In the genomic region with DNA sequence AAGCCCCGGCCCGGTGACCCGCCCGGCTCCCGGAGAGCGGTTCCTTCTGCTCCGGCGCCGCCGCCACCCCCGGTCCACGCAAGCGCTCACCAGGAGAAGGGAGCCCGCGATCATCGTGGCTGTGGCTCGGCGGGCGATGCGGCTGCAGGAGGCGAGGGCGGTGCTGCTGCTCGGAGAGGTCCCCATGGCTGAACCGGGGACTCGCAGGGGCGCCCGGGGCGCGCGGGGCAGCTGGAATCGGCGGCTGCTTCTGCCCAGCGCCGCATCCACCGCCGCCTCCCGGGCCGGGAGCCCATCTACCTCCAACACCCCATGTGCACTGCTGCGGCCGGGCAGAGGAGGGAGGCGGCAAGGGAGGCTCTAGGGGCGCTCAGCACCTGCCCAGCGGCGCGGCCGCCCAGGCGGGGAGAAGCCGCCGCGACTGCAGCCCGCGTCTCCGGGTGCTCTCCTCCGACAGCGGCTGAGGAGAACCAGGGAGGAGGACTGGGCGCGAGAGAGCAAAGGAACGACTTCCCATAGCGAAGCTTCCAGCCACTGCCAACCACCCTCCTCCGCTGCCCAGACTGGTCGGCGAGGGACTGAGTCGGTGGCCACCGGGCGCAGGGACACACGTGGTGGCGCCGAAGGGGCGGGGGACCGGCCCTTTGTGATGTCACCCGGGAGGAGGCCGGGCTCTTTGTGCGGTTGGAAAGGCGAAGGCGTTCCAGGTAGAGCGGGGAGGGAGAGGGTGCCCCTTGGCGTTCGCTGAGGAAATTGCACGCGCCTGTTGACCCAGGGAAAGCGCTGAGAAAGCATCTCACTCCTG, we compare ENCODE assay signal across 1 cellular context.
TF ChIP-seq lines count a peak whose summit lies in the region.

A gene with protein sequence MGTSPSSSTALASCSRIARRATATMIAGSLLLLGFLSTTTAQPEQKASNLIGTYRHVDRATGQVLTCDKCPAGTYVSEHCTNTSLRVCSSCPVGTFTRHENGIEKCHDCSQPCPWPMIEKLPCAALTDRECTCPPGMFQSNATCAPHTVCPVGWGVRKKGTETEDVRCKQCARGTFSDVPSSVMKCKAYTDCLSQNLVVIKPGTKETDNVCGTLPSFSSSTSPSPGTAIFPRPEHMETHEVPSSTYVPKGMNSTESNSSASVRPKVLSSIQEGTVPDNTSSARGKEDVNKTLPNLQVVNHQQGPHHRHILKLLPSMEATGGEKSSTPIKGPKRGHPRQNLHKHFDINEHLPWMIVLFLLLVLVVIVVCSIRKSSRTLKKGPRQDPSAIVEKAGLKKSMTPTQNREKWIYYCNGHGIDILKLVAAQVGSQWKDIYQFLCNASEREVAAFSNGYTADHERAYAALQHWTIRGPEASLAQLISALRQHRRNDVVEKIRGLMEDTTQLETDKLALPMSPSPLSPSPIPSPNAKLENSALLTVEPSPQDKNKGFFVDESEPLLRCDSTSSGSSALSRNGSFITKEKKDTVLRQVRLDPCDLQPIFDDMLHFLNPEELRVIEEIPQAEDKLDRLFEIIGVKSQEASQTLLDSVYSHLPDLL (minus strand): TSS at position 580 of the 805 bp plus-strand sequence. CDS start 394 bp downstream, at position 186.

TF ChIP-seq in HepG2, 621 proteins besides CTCF, POLR2A, EP300 and RAD21 (continued from another document):
- TF ChIP-seq, protein P1, sequence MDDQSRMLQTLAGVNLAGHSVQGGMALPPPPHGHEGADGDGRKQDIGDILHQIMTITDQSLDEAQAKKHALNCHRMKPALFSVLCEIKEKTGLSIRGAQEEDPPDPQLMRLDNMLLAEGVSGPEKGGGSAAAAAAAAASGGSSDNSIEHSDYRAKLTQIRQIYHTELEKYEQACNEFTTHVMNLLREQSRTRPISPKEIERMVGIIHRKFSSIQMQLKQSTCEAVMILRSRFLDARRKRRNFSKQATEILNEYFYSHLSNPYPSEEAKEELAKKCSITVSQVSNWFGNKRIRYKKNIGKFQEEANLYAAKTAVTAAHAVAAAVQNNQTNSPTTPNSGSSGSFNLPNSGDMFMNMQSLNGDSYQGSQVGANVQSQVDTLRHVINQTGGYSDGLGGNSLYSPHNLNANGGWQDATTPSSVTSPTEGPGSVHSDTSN (CRISPR knock-in tag; IDR thresholded peaks at IDR 0.05; ENCODE audit: borderline replicate concordance), result peak; percentile 25; the same call in 1 of the 2 replicates
- TF ChIP-seq U2AF1 (optimal IDR thresholded peaks at IDR 0.05; ENCODE audit: low read depth, low read length), result peak; percentile 58
- TF ChIP-seq JDP2 (CRISPR knock-in tag; IDR thresholded peaks at IDR 0.05; ENCODE audit: borderline replicate concordance), result no peak
- TF ChIP-seq DMAP1 (CRISPR knock-in tag; IDR thresholded peaks at IDR 0.05), result peak; percentile 96
- TF ChIP-seq NCOR1 (IDR thresholded peaks at IDR 0.05; ENCODE audit: borderline replicate concordance, low read length), result no peak
- TF ChIP-seq ZNF782 (CRISPR knock-in tag; IDR thresholded peaks at IDR 0.05; ENCODE audit: borderline replicate concordance), result no peak
- TF ChIP-seq IRX3 (CRISPR knock-in tag; IDR thresholded peaks at IDR 0.05; ENCODE audit: borderline replicate concordance, low read depth), result peak; percentile 74; the same call in 1 of the 2 replicates
- TF ChIP-seq TOPORS (CRISPR knock-in tag; IDR thresholded peaks at IDR 0.05), result peak; percentile 62; the same call in 1 of the 2 replicates
- TF ChIP-seq ZKSCAN8 (CRISPR knock-in tag; IDR thresholded peaks at IDR 0.05; ENCODE audit: borderline replicate concordance), result peak; percentile 87
- TF ChIP-seq HOXA9 (CRISPR knock-in tag; IDR thresholded peaks at IDR 0.05; ENCODE audit: borderline replicate concordance), result peak; percentile 89; the same call in 1 of the 2 replicates
- TF ChIP-seq, protein P2, sequence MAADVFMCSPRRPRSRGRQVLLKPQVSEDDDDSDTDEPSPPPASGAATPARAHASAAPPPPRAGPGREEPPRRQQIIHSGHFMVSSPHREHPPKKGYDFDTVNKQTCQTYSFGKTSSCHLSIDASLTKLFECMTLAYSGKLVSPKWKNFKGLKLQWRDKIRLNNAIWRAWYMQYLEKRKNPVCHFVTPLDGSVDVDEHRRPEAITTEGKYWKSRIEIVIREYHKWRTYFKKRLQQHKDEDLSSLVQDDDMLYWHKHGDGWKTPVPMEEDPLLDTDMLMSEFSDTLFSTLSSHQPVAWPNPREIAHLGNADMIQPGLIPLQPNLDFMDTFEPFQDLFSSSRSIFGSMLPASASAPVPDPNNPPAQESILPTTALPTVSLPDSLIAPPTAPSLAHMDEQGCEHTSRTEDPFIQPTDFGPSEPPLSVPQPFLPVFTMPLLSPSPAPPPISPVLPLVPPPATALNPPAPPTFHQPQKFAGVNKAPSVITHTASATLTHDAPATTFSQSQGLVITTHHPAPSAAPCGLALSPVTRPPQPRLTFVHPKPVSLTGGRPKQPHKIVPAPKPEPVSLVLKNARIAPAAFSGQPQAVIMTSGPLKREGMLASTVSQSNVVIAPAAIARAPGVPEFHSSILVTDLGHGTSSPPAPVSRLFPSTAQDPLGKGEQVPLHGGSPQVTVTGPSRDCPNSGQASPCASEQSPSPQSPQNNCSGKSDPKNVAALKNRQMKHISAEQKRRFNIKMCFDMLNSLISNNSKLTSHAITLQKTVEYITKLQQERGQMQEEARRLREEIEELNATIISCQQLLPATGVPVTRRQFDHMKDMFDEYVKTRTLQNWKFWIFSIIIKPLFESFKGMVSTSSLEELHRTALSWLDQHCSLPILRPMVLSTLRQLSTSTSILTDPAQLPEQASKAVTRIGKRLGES (CRISPR knock-in tag; IDR thresholded peaks at IDR 0.05; ENCODE audit: borderline replicate concordance), result no peak
- TF ChIP-seq ZNF678 (CRISPR knock-in tag; IDR thresholded peaks at IDR 0.05), result no peak
- no peak for TF ChIP-seq SP1 (IDR thresholded peaks at IDR 0.05)
- peak; percentile 69 for TF ChIP-seq SP1 (CRISPR knock-in tag; IDR thresholded peaks at IDR 0.05)
